Comparison of ENCODE assay signal across 23 cellular contexts in genomic region chr1:239053269-239053668, GRCh38.
"Had no signal": no experiment of that assay in that cellular context is flagged by ENCODE, and none has a peak within 500 bp of the region (broad histone marks: within the 10 kb centered on the region; RNA-seq: fewer than 3 reads in every experiment).

No MANE protein-coding gene starts in this region.

- H3K36me3 Mint-ChIP-seq: activated naive CD4-positive, alpha-beta T cell treated with anti-CD3 and anti-CD28 coated beads, Interleukin-2, amount 10 ng/mL, durations not matched to agents 7 days and 5 days; activated naive CD8-positive, alpha-beta T cell treated with anti-CD3 and anti-CD28 coated beads, Interleukin-2, amount 10 ng/mL, durations not matched to agents 7 days and 5 days had no signal

- ATAC-seq: activated CD4-positive, CD25-positive, alpha-beta regulatory T cell treated with anti-CD3 and anti-CD28 coated beads, Interleukin-2, amount 50 U/mL, for 24 hours; activated CD8-positive, alpha-beta T cell treated with anti-CD3 and anti-CD28 coated beads for 36 hours; activated T-cell treated with anti-CD3 and anti-CD28 coated beads, Interleukin-2, amount 50 U/mL, for 72 hours; body of pancreas had no signal

- H3K27ac ChIP-seq: adrenal gland, body of pancreas had no signal

- H3K4me3 ChIP-seq: adrenal gland, body of pancreas had no signal

- H3K27me3 ChIP-seq: adrenal gland, body of pancreas had no signal

- H3K9me3 ChIP-seq: adrenal gland, body of pancreas had no signal

- DNase-seq: activated CD4-positive, alpha-beta T cell treated with anti-CD3 and anti-CD28 coated beads for 4 hours; activated CD8-positive, alpha-beta memory T cell treated with anti-CD3 and anti-CD28 coated beads, Interleukin-2, amount 50 U/mL, for 4 hours; activated CD8-positive, alpha-beta T cell treated with anti-CD3 and anti-CD28 coated beads for 36 hours; activated gamma-delta T cell treated with Interleukin-2 at 50 U/mL for 16 hours; activated naive CD4-positive, alpha-beta T cell treated with anti-CD3 and anti-CD28 coated beads, Interleukin-2, amount 10 ng/mL, durations not matched to agents 7 days and 5 days; activated naive CD8-positive, alpha-beta T cell treated with anti-CD3 and anti-CD28 coated beads, Interleukin-2, amount 10 ng/mL, durations not matched to agents 7 days and 5 days; activated T-cell treated with anti-CD3 and anti-CD28 coated beads, Interleukin-2, amount 50 U/mL, for 72 hours; adrenal gland; anterior cingulate cortex; body of pancreas; central memory CD4-positive, alpha-beta T cell; Kasumi-1; KBM-7; NCI-H1048; NCI-H146; NCI-H187 treated with DMSO at 0.1 percent for 48 hours; NCI-H2171; NCI-H226; NCI-H526 had no signal

- H3K36me3 ChIP-seq: adrenal gland had no signal

- H3K27ac Mint-ChIP-seq: activated CD8-positive, alpha-beta T cell treated with anti-CD3 and anti-CD28 coated beads for 36 hours; activated naive CD4-positive, alpha-beta T cell treated with anti-CD3 and anti-CD28 coated beads, Interleukin-2, amount 10 ng/mL, durations not matched to agents 7 days and 5 days; activated naive CD8-positive, alpha-beta T cell treated with anti-CD3 and anti-CD28 coated beads, Interleukin-2, amount 10 ng/mL, durations not matched to agents 7 days and 5 days; activated T-cell treated with anti-CD3 and anti-CD28 coated beads, Interleukin-2, amount 50 U/mL, for 72 hours; activated T-helper 2 cell treated with anti-CD3 and anti-CD28 coated beads, Interferon-gamma antibody, Interleukin-2, Interleukin-4, amounts not matched to agents 10 μg/mL and 5 μg/mL and 100 μg/mL, durations not matched to agents 14 hours and 24 hours and 36 hours; T-helper 1 cell treated with Interleukin-12 subunit alpha and Interleukin-12 subunit beta and Interleukin-4 antibody, amounts not matched to agents 30 μg/mL and 1 μg/mL, for 36 hours had no signal

- H3K4me1 ChIP-seq: adrenal gland, body of pancreas had no signal

- FAIRE-seq: bronchial epithelial cell had no signal
